ENCODE assay signal across 8 cellular contexts in the genomic region with DNA sequence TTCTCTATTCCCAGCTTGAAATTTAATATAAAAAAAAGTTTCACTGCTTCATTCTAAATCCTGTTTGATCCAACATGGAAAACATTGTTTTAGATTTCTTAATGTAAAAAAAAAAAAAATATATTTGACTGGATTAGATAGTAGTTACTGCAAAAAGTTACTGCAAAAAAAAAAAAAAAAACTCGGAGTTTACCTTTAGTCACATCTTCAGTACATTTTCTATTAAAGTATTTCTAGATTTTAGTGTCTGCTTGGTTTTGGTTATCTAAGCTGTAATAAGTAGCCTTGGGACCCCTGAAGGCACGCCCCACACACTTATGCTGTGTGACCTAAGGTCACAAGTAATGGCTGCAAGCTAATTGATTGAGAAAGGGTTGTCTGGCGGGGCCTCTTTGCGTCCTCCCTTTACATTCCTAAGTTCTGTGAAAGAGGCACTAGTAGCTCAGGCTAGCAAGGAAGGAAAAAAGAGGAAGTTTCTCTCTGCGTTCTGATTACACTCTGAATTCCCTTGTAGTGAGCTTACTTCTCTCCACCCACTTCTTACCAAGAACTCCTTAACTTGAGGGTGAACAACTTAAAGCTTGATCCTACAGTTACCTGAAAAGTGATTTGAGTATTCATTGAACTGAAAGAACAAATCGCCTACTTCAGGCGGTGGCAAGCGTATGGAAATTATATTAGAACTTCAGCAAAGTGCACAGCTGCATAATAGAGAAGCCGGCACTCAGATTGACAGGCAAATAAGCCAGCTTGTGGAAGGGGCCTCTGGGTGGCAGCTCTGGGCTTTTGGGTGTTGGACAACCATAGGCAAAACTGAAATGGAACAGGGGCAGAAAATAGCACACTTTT.
A peak's percentile ranks its signal among the peaks of the same experiment; 100 is the strongest.
DNase-seq lines count a peak whose midpoint lies in the region; ATAC-seq and TF ChIP-seq lines count a peak whose summit lies in the region.

No MANE protein-coding gene starts in this region.

- ATAC-seq in GM19023 (IDR thresholded peaks at IDR 0.05; ENCODE audit: unreplicated experiment): peak; percentile 68
- ATAC-seq in right cardiac atrium: peak; percentile 88 to 93
- peak; percentile 82 to 90 (median 86) for ATAC-seq in psoas muscle
- ATAC-seq in HG02840 (IDR thresholded peaks at IDR 0.05; ENCODE audit: low FRiP score, unreplicated experiment): no peak

- no peaks in the 10 kb centered on the region for H3K36me3 ChIP-seq in psoas muscle (ENCODE audit: insufficient read depth in 1 of 2, low read depth in 1 of 2)

- CTCF ChIA-PET in AG04450 (lab: Charles Lee): interaction anchor here (0.6 to 1.4 kb wide), 10 partner anchors 12 to 1634 kb away, joined by 3 to 10 read pairs (median 3); no protein-coding TSS in a partner anchor

- H3K27ac ChIP-seq in AG04450 (ENCODE audit: low read depth, low read length) (peak overlapping the region; percentile 84), angular gyrus (ENCODE audit: low read depth, low read length) (peak overlapping the region; percentile 44), right cardiac atrium (ENCODE audit: low read length) (peak overlapping the region; percentile 79), psoas muscle (peak overlapping the region; percentile 85)

- TF ChIP-seq CTCF in AG04450 (IDR thresholded peaks at IDR 0.05; ENCODE audit: low read depth, low read length) (peak; percentile 36), psoas muscle (IDR thresholded peaks at IDR 0.05) (peak; percentile 42)

- H3K9me3 ChIP-seq in AG04450 (ENCODE audit: control insufficient read depth, insufficient read depth, low read length) (no peaks in the 10 kb centered on the region), right cardiac atrium (ENCODE audit: control insufficient read depth, low read length) (no peaks in the 10 kb centered on the region), psoas muscle (peaks cover 6% of the 10 kb centered on the region)

- intact Hi-C loops in right cardiac atrium (cut with DNase I) (loop anchor here in 2 of 4 donors (10.0 kb wide), 3 partner anchors 91 to 111 kb away; no protein-coding TSS in a partner anchor), psoas muscle (cut with DNase I) (loop anchor here (2.0 to 5.0 kb wide), 3 partner anchors 112 to 137 kb away; no protein-coding TSS in a partner anchor)

- POLR2A ChIA-PET in AG04450 (lab: Yijun Ruan, JAX): interaction anchor here (0.7 to 1.9 kb wide), 5 partner anchors 77 to 225 kb away, joined by 3 to 10 read pairs (median 5); no protein-coding TSS in a partner anchor

- peak overlapping the region; percentile 60 for H3K4me3 ChIP-seq in AG04450 (ENCODE audit: low read depth, low read length)
- H3K4me3 ChIP-seq in right cardiac atrium (ENCODE audit: low read length): peak overlapping the region; percentile 95
- peak overlapping the region; percentile 66 for H3K4me3 ChIP-seq in psoas muscle

- WGBS in right cardiac atrium: 12% methylated on average over 9 of the region's 9 CpGs
- 13 to 23% (median 16%) methylated on average over 9 of the region's 9 CpGs for WGBS in psoas muscle, 3 donors

- H3K27me3 ChIP-seq in AG04450 (ENCODE audit: control insufficient read depth, insufficient read depth, low read length): no peaks in the 10 kb centered on the region
- no peaks in the 10 kb centered on the region for H3K27me3 ChIP-seq in right cardiac atrium (ENCODE audit: control insufficient read depth, insufficient read depth)
- no peaks in the 10 kb centered on the region for H3K27me3 ChIP-seq in psoas muscle (ENCODE audit: insufficient read depth in 3 of 3, low read length in 2 of 3)

- DNase-seq in AG04450 (ENCODE audit: low read depth, low spot score): peak; percentile 60
- peak; percentile 97 for DNase-seq in KBM-7
- peak; percentile 70 to 88 (median 79) for DNase-seq in right cardiac atrium
- DNase-seq in psoas muscle: peak; percentile 42 to 77
- no peak for DNase-seq in NCI-H187 treated with DMSO at 0.1 percent for 48 hours (lab: John Stamatoyannopoulos, UW)

- in situ Hi-C loops in KBM-7 (cut with MboI; ENCODE audit: low pct_unique_long_range_greater_than_20kb, low sequenced_read_pairs): no loop called here

- peaks cover 5% of the 10 kb centered on the region for H3K4me1 ChIP-seq in right cardiac atrium (ENCODE audit: control insufficient read depth, insufficient read depth, low read length)
- H3K4me1 ChIP-seq in psoas muscle: peaks cover 8% of the 10 kb centered on the region
